ENCODE assay signal across 15 cellular contexts in the genomic region with DNA sequence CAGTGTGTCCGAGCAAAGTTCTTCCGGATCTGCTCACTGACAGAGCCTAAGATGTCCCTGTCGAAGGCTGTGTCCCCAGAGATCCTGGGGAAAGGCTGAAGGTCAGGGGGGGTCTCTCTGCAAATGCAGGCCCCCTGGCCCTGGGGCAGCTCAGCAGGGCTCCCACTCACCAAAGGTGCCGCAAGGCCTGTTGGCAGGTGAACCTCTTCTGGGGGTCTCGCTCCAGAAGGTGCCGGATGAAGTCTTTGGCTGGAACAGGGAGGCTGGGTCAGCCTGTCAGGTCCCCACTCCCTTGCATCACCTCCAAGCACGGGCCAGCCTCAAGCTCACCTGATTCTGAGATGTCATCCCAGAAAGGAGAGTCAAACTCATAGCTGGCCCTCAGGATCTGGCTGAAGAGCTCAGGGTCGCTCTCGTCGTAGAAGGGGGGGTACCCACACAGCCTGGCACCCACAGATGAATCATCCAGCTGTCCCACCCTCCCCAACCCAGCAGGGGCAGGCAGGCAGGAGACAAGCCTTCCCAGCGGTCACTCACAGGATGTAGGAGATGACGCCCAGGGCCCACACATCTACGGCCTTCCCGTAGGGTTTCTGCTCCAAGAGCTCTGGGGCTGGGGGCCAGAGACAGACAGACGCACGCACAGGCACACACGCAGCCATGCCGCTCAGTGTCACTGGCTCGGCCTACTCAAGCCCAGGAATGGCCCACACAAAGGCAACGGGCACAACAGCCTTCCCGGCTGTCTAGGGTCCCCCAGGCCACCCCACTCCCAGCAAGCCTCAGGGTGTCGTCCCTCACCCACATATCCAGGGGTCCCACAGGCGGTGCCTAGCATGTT. TPM values are rescaled to one million over a fixed set of nuclear protein-coding genes. Genes with fewer than 3 reads are reported as not detected.
A peak's percentile ranks its signal among the peaks of the same experiment; 100 is the strongest.
DNase-seq lines count a peak whose midpoint lies in the region; ATAC-seq and TF ChIP-seq lines count a peak whose summit lies in the region.
"Had no signal": no experiment of that assay in that cellular context is flagged by ENCODE, and none has a peak within 500 bp of the region (broad histone marks: within the 10 kb centered on the region; RNA-seq: fewer than 3 reads in every experiment).

No MANE protein-coding gene starts in this region.

- H3K36me3 ChIP-seq in sigmoid colon, result no peaks in the 10 kb centered on the region
- H3K36me3 ChIP-seq in Karpas-422 (ENCODE audit: insufficient read depth, low read length), result no peaks in the 10 kb centered on the region
- H3K36me3 ChIP-seq: BLaER1 treated with 17β-estradiol and CSF1 and Interleukin-3, amounts not matched to agents 10 nM and 100 nM had no signal

- intact Hi-C loops in Right ventricle myocardium inferior (cut with DNase I) (no loop called here), left cardiac atrium (cut with DNase I) (no loop called here), sigmoid colon (cut with DNase I) (no loop called here)

- H3K9ac ChIP-seq in Karpas-422 (ENCODE audit: low read length), result no peak overlapping the region
- H3K9ac ChIP-seq: BLaER1 treated with 17β-estradiol and CSF1 and Interleukin-3, amounts not matched to agents 10 nM and 100 nM had no signal

- H3K4me2 ChIP-seq in Karpas-422 (ENCODE audit: low read depth, low read length, poor library complexity, severe bottlenecking), result no peak overlapping the region
- H3K4me2 ChIP-seq: BLaER1 treated with 17β-estradiol and CSF1 and Interleukin-3, amounts not matched to agents 10 nM and 100 nM had no signal

- TF ChIP-seq POLR2A in sigmoid colon (IDR thresholded peaks at IDR 0.05), result no peak

- WGBS in sigmoid colon, 2 donors, result 86 to 92% methylated on average over 23 of the region's 23 CpGs

- no peaks in the 10 kb centered on the region for H3K27me3 ChIP-seq in sigmoid colon
- no peaks in the 10 kb centered on the region for H3K27me3 ChIP-seq in Karpas-422 (ENCODE audit: low read length)

- TF ChIP-seq CTCF in coronary artery (IDR thresholded peaks at IDR 0.05), result no peak
- no peak for TF ChIP-seq CTCF in sigmoid colon (IDR thresholded peaks at IDR 0.05)

- H3K27ac ChIP-seq in coronary artery (no peak overlapping the region), sigmoid colon (peak overlapping the region in 2 of 4 donors; percentile 79 to 82), Karpas-422 (ENCODE audit: low read length) (no peak overlapping the region)
- H3K27ac ChIP-seq: BLaER1 treated with 17β-estradiol and CSF1 and Interleukin-3, amounts not matched to agents 10 nM and 100 nM had no signal

- no peaks in the 10 kb centered on the region for H3K9me2 ChIP-seq in Karpas-422 (replicated peaks; ENCODE audit: insufficient read depth, low read length)

- H3K79me2 ChIP-seq in Karpas-422 (ENCODE audit: low read length), result no peaks in the 10 kb centered on the region

- H3K4me3 ChIP-seq in coronary artery (no peak overlapping the region), sigmoid colon (no peak overlapping the region), Karpas-422 (ENCODE audit: low read length) (no peak overlapping the region)
- H3K4me3 ChIP-seq: BLaER1 treated with 17β-estradiol and CSF1 and Interleukin-3, amounts not matched to agents 10 nM and 100 nM had no signal

- no peaks in the 10 kb centered on the region for H3K9me3 ChIP-seq in sigmoid colon
- H3K9me3 ChIP-seq in Karpas-422 (ENCODE audit: low read length), result no peaks in the 10 kb centered on the region

- no peak for TF ChIP-seq EP300 in sigmoid colon (IDR thresholded peaks at IDR 0.05)

- no peak overlapping the region for H2AFZ ChIP-seq in Karpas-422 (ENCODE audit: low read length)

- ATAC-seq in Right ventricle myocardium inferior, result no peak
- ATAC-seq in left cardiac atrium, result no peak
- no peak for ATAC-seq in GM19395 (IDR thresholded peaks at IDR 0.05; ENCODE audit: unreplicated experiment)

- DNase-seq in Right ventricle myocardium inferior (ENCODE audit: missing footprints) (peak; percentile 54), left cardiac atrium (no peak), coronary artery (ENCODE audit: low spot score) (peak; percentile 54), mesenteric fat pad (ENCODE audit: low spot score) (peak; percentile 81), sigmoid colon (peak; percentile 52), COLO668 (lab: John Stamatoyannopoulos, UW; ENCODE audit: unreplicated experiment) (no peak), Karpas-422 (no peak)
- DNase-seq: 8988T; ACHN; Calu3; CD4-positive, CD25-positive, alpha-beta regulatory T cell; DMS 273 treated with DMSO at 0.1 percent for 48 hours had no signal

- H3K4me1 ChIP-seq in sigmoid colon (peaks cover 0 to 3% (median 0%) of the 10 kb centered on the region in 4 donors), Karpas-422 (ENCODE audit: low read length) (no peaks in the 10 kb centered on the region)

- no peaks in the 10 kb centered on the region for H4K20me1 ChIP-seq in Karpas-422 (ENCODE audit: insufficient read depth, low read depth, low read length)
- H4K20me1 ChIP-seq: BLaER1 treated with 17β-estradiol and CSF1 and Interleukin-3, amounts not matched to agents 10 nM and 100 nM had no signal

RNA-seq across cellular contexts. Expression of a gene that starts 2.6 kb away (rescaled TPM):
- total RNA-seq in Right ventricle myocardium inferior, result 11.3 TPM
- 10 to 100 TPM in 1 of 2 donors, 1 to 10 TPM in 1; 9.7 to 14.6 TPM for total RNA-seq in left cardiac atrium
- total RNA-seq in mesenteric fat pad, result 1.4 TPM
- total RNA-seq in sigmoid colon, result 100 to 1,000 TPM in 1 of 4 donors, 10 to 100 TPM in 3; 33.9 to 135 (median 64.2) TPM
- 1 to 10 TPM in 1 of 3 donors, not detected in 2; 4.6 TPM for polyA plus RNA-seq in sigmoid colon
- not detected in 2 replicates for total RNA-seq in Karpas-422 (2014; rRNA removed; shearing (Covaris generic); ENCODE audit: low replicate concordance)
- total RNA-seq: Daoy had no signal
- polyA plus RNA-seq: CD4-positive, CD25-positive, alpha-beta regulatory T cell had no signal

RNA-seq across cellular contexts. Expression of a gene that starts 16.8 kb away (rescaled TPM):
- total RNA-seq in Right ventricle myocardium inferior (178 TPM), left cardiac atrium (100 to 1,000 TPM; 107 to 134 TPM), mesenteric fat pad (45.9 TPM), sigmoid colon (10 to 100 TPM; 31.9 to 60.7 (median 35.1) TPM)
- polyA plus RNA-seq in sigmoid colon, result 100 to 1,000 TPM in 1 of 3 donors, 10 to 100 TPM in 2; 67.9 to 158 (median 70.5) TPM
- 0.14 TPM in 1 of 2 replicates, not detected in the other for total RNA-seq in Karpas-422 (2014; rRNA removed; shearing (Covaris generic); ENCODE audit: low replicate concordance)

RNA-seq across cellular contexts. Expression of a gene that starts 24.0 kb away (rescaled TPM):
- total RNA-seq in Right ventricle myocardium inferior (0.19 TPM), left cardiac atrium (not detected), mesenteric fat pad (0.39 TPM), sigmoid colon (not detected)
- polyA plus RNA-seq in sigmoid colon, result under 1 TPM in 1 of 3 donors, not detected in 2; 0.06 TPM
- total RNA-seq in Karpas-422 (2014; rRNA removed; shearing (Covaris generic); ENCODE audit: low replicate concordance), result not detected in 2 replicates
- total RNA-seq: CD4-positive, CD25-positive, alpha-beta regulatory T cell had no signal
- polyA plus RNA-seq: CD4-positive, CD25-positive, alpha-beta regulatory T cell had no signal

RNA-seq across cellular contexts. Expression of a gene that starts 53.2 kb away (rescaled TPM):
- total RNA-seq in Right ventricle myocardium inferior (98.5 TPM), left cardiac atrium (100 to 1,000 TPM; 123 to 159 TPM), mesenteric fat pad (513 TPM), sigmoid colon (100 to 1,000 TPM in 1 of 4 donors, 10 to 100 TPM in 3; 59.3 to 124 (median 70.4) TPM)
- polyA plus RNA-seq in sigmoid colon, result 100 to 1,000 TPM in 1 of 3 donors, 10 to 100 TPM in 2; 61.3 to 216 (median 70.9) TPM
- total RNA-seq in Karpas-422 (2014; rRNA removed; shearing (Covaris generic); ENCODE audit: low replicate concordance), result 99.7 and 110 TPM in 2 replicates

RNA-seq across cellular contexts. Expression of a gene that starts 53.7 kb away (rescaled TPM):
- total RNA-seq in Right ventricle myocardium inferior (16.4 TPM), left cardiac atrium (10 to 100 TPM; 11.5 to 15.0 TPM), mesenteric fat pad (32.3 TPM), sigmoid colon (10 to 100 TPM; 11.0 to 21.3 (median 18.3) TPM)
- polyA plus RNA-seq in sigmoid colon, result 10 to 100 TPM in 1 of 3 donors, 1 to 10 TPM in 2; 1.8 to 12.8 (median 3.2) TPM
- total RNA-seq in Karpas-422 (2014; rRNA removed; shearing (Covaris generic); ENCODE audit: low replicate concordance), result 1.9 and 4.1 TPM in 2 replicates

Comparison
In these comparisons a context has a peak if more than half of its experiments do, and no peak if none do; other contexts are left out.
1. DNase-seq: peak in Right ventricle myocardium inferior (single experiment), coronary artery (single experiment), mesenteric fat pad (single experiment) and sigmoid colon (single experiment); none in left cardiac atrium (single experiment), COLO668 (single experiment) and Karpas-422 (single experiment).
2. RNA of a gene that starts 16.8 kb away (total RNA-seq): 178 TPM in Right ventricle myocardium inferior (single experiment), 107 to 134 TPM in left cardiac atrium, 45.9 TPM in mesenteric fat pad (single experiment) and 31.9 to 60.7 TPM in sigmoid colon; 0.14 TPM in Karpas-422; every median in the first group is over 10 times any median in the second.